Comparison of ENCODE assay signal across 25 cellular contexts in the genomic region with DNA sequence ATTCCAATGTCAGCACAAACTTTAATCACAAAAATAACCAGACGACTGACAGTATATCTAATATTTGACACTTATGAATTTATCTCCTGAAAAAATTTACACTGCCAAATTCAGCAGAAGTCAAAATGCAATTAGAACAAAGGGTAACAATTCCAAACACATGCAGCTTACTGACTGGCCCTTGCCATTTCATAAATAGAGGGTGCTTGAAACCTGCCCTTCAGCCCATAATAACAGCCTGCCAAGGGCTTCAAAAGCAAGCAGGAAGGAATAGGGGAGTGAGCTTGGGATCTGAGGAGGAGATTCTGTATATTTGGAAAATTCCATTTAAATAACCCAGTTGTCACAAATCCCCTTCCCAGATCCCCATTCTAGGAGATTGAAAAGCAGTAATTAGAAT.
"Had no signal": no experiment of that assay in that cellular context is flagged by ENCODE, and none has a peak within 500 bp of the region (broad histone marks: within the 10 kb centered on the region; RNA-seq: fewer than 3 reads in every experiment).

No MANE protein-coding gene starts in this region.

- H3K4me1 ChIP-seq: ascending aorta, breast epithelium had no signal

- DNase-seq: activated CD4-positive, alpha-beta memory T cell treated with anti-CD3 and anti-CD28 coated beads for 36 hours; activated CD4-positive, alpha-beta T cell treated with anti-CD3 and anti-CD28 coated beads for 36 hours; activated CD4-positive, alpha-beta T cell treated with anti-CD3 and anti-CD28 coated beads, Interleukin-2, amount 10 ng/mL, durations not matched to agents 24 days and 14 days; activated CD4-positive, CD25-positive, alpha-beta regulatory T cell; activated CD4-positive, CD25-positive, alpha-beta regulatory T cell treated with anti-CD3 and anti-CD28 coated beads, Interleukin-2, amount 50 U/mL, for 72 hours; activated CD8-positive, alpha-beta memory T cell treated with anti-CD3 and anti-CD28 coated beads, Interleukin-2, amount 10 ng/mL, durations not matched to agents 7 days and 5 days; activated CD8-positive, alpha-beta memory T cell treated with anti-CD3 and anti-CD28 coated beads, Interleukin-2, amount 50 U/mL, for 4 hours; activated CD8-positive, alpha-beta T cell treated with anti-CD3 and anti-CD28 coated beads, Interleukin-2, amount 10 ng/mL, durations not matched to agents 7 days and 5 days; activated effector memory CD4-positive, alpha-beta T cell treated with anti-CD3 and anti-CD28 coated beads, Interleukin-2, amount 50 U/mL, for 16 hours; activated naive CD4-positive, alpha-beta T cell treated with anti-CD3 and anti-CD28 coated beads for 36 hours; activated naive CD8-positive, alpha-beta T cell treated with anti-CD3 and anti-CD28 coated beads for 36 hours; activated naive CD8-positive, alpha-beta T cell treated with anti-CD3 and anti-CD28 coated beads, Interleukin-2, amount 50 U/mL, for 24 hours; activated T-cell treated with anti-CD3 and anti-CD28 coated beads, Interleukin-2, amount 50 U/mL, for 1 hour; activated T-cell treated with anti-CD3 and anti-CD28 coated beads, Interleukin-2, amount 50 U/mL, for 48 hours; dorsolateral prefrontal cortex; effector memory CD4-positive, alpha-beta T cell; endodermal cell; foreskin fibroblast; head of caudate nucleus; T-helper 2 cell had no signal

- H3K27me3 ChIP-seq: ascending aorta, breast epithelium, cardiac muscle cell, dorsolateral prefrontal cortex had no signal

- H3K27ac ChIP-seq: ascending aorta, breast epithelium, cardiac muscle cell, coronary artery, dorsolateral prefrontal cortex had no signal

- ATAC-seq: activated CD4-positive, alpha-beta T cell treated with anti-CD3 and anti-CD28 coated beads for 36 hours; activated CD8-positive, alpha-beta memory T cell treated with anti-CD3 and anti-CD28 coated beads, Interleukin-2, amount 10 ng/mL, durations not matched to agents 7 days and 5 days; activated CD8-positive, alpha-beta T cell treated with anti-CD3 and anti-CD28 coated beads, Interleukin-2, amount 10 ng/mL, durations not matched to agents 7 days and 5 days; activated naive CD8-positive, alpha-beta T cell treated with anti-CD3 and anti-CD28 coated beads, Interleukin-2, amount 50 U/mL, for 24 hours; esophagus mucosa had no signal

- H3K36me3 ChIP-seq: ascending aorta, breast epithelium, cardiac muscle cell had no signal

- H3K9me3 ChIP-seq: ascending aorta, breast epithelium had no signal

- H3K4me3 ChIP-seq: ascending aorta, breast epithelium, cardiac muscle cell, coronary artery, dorsolateral prefrontal cortex had no signal
